In genomic region chr19:17043744-17044143, GRCh38 we compare ENCODE assay signal across 30 cellular contexts. TPM values are rescaled to one million over a fixed set of nuclear protein-coding genes. Genes with fewer than 3 reads are reported as not detected.
"Had no signal": no experiment of that assay in that cellular context is flagged by ENCODE, and none has a peak within 500 bp of the region (broad histone marks: within the 10 kb centered on the region; RNA-seq: fewer than 3 reads in every experiment).

No MANE protein-coding gene starts in this region.

- H3K36me3 ChIP-seq: pancreas, prostate gland, right lobe of liver, transverse colon, upper lobe of right lung, uterus had no signal

- DNase-seq: naive B cell; naive thymus-derived CD8-positive, alpha-beta T cell; nephron progenitor cell; nucleus accumbens; pancreas; right cardiac atrium; right lobe of liver; sigmoid colon; small intestine; stimulated activated CD4-positive, alpha-beta T cell treated with anti-CD3 and anti-CD28 coated beads, Interleukin-15, amount 100 ng/mL, for 24 hours; stimulated activated CD4-positive, alpha-beta T cell treated with anti-CD3 and anti-CD28 coated beads, Interleukin-2, amount 100 ng/mL, for 24 hours; stimulated activated CD4-positive, alpha-beta T cell treated with anti-CD3 and anti-CD28 coated beads, Interleukin-2, amount 100 ng/mL, for 48 hours; stimulated activated CD4-positive, alpha-beta T cell treated with anti-CD3 and anti-CD28 coated beads, Interleukin-4, amount 100 ng/mL, for 24 hours; stimulated activated naive B cell treated with anti-CD40 and anti-IgM and Interleukin-4, amounts not matched to agents 10 μg/mL and 1 μg/mL and 100 μg/mL, for 72 hours; stimulated activated naive CD4-positive, alpha-beta T cell treated with Interleukin-2 at 50 U/mL for 16 hours; stimulated activated naive CD8-positive, alpha-beta T cell treated with anti-CD3 and anti-CD28 coated beads, Interleukin-15, amount 100 ng/mL, for 72 hours; substantia nigra; testis; tibial artery; transverse colon; upper lobe of right lung; uterus had no signal

- H3K27me3 ChIP-seq: pancreas, right lobe of liver, suprapubic skin, testis, transverse colon, upper lobe of right lung, uterus had no signal

- H3K27me3 Mint-ChIP-seq: stimulated activated naive CD8-positive, alpha-beta T cell treated with anti-CD3 and anti-CD28 coated beads, Interleukin-15, amount 100 ng/mL, for 72 hours; type B pancreatic cell had no signal

- H3K9me3 ChIP-seq: neutrophil, pancreas, prostate gland, right lobe of liver, sigmoid colon, suprapubic skin, testis, tibial artery, transverse colon, upper lobe of right lung, uterus had no signal

- H3K4me3 Mint-ChIP-seq: naive B cell; naive thymus-derived CD8-positive, alpha-beta T cell; natural killer cell treated with Interleukin-12 subunit alpha and Interleukin-12 subunit beta and Interleukin-15 and Interleukin-18, amount 100 ng/mL, for 72 hours; nephron progenitor cell; neural crest cell; stimulated activated effector memory CD8-positive, alpha-beta T cell treated with anti-CD3 and anti-CD28 coated beads, Interleukin-12 subunit alpha, Interleukin-12 subunit beta, amount 100 ng/mL, for 72 hours; stimulated activated naive B cell treated with anti-CD40 and anti-IgM and Interleukin-4, amounts not matched to agents 10 μg/mL and 1 μg/mL and 100 μg/mL, for 72 hours; stimulated activated naive CD8-positive, alpha-beta T cell treated with anti-CD3 and anti-CD28 coated beads, Interleukin-15, amount 100 ng/mL, for 72 hours; type B pancreatic cell had no signal

- H3K4me1 ChIP-seq: pancreas, right lobe of liver, sigmoid colon, tibial artery, upper lobe of right lung, uterus had no signal

- ATAC-seq: naive thymus-derived CD8-positive, alpha-beta T cell; natural killer cell treated with Interleukin-12 subunit alpha and Interleukin-12 subunit beta and Interleukin-15 and Interleukin-18, amount 100 ng/mL, for 72 hours; pancreas; right cardiac atrium; right lobe of liver; stimulated activated effector memory CD8-positive, alpha-beta T cell treated with anti-CD3 and anti-CD28 coated beads, Interleukin-12 subunit alpha, Interleukin-12 subunit beta, amount 100 ng/mL, for 72 hours; stimulated activated naive B cell treated with anti-CD40 and anti-IgM and Interleukin-4, amounts not matched to agents 10 μg/mL and 1 μg/mL and 100 μg/mL, for 72 hours; stimulated activated naive CD8-positive, alpha-beta T cell treated with anti-CD3 and anti-CD28 coated beads, Interleukin-15, amount 100 ng/mL, for 72 hours; upper lobe of right lung had no signal

- H3K36me3 Mint-ChIP-seq: naive B cell; natural killer cell treated with Interleukin-12 subunit alpha and Interleukin-12 subunit beta and Interleukin-15 and Interleukin-18, amount 100 ng/mL, for 72 hours; type B pancreatic cell had no signal

- H3K4me3 ChIP-seq: pancreas, prostate gland, right lobe of liver, sigmoid colon, suprapubic skin, testis, tibial artery, transverse colon, upper lobe of right lung, uterus had no signal

- H3K27ac Mint-ChIP-seq: natural killer cell treated with Interleukin-12 subunit alpha and Interleukin-12 subunit beta and Interleukin-15 and Interleukin-18, amount 100 ng/mL, for 72 hours; nephron progenitor cell; stimulated activated effector memory CD8-positive, alpha-beta T cell treated with anti-CD3 and anti-CD28 coated beads, Interleukin-12 subunit alpha, Interleukin-12 subunit beta, amount 100 ng/mL, for 72 hours; stimulated activated naive B cell treated with anti-CD40 and anti-IgM and Interleukin-4, amounts not matched to agents 10 μg/mL and 1 μg/mL and 100 μg/mL, for 72 hours; stimulated activated naive CD8-positive, alpha-beta T cell treated with anti-CD3 and anti-CD28 coated beads, Interleukin-15, amount 100 ng/mL, for 72 hours; type B pancreatic cell had no signal

- H3K4me1 Mint-ChIP-seq: stimulated activated effector memory CD8-positive, alpha-beta T cell treated with anti-CD3 and anti-CD28 coated beads, Interleukin-12 subunit alpha, Interleukin-12 subunit beta, amount 100 ng/mL, for 72 hours; stimulated activated naive B cell treated with anti-CD40 and anti-IgM and Interleukin-4, amounts not matched to agents 10 μg/mL and 1 μg/mL and 100 μg/mL, for 72 hours; stimulated activated naive CD8-positive, alpha-beta T cell treated with anti-CD3 and anti-CD28 coated beads, Interleukin-15, amount 100 ng/mL, for 72 hours had no signal

- H3K9me3 Mint-ChIP-seq: naive B cell; naive thymus-derived CD8-positive, alpha-beta T cell; natural killer cell treated with Interleukin-12 subunit alpha and Interleukin-12 subunit beta and Interleukin-15 and Interleukin-18, amount 100 ng/mL, for 72 hours; nephron progenitor cell; neural crest cell; stimulated activated effector memory CD8-positive, alpha-beta T cell treated with anti-CD3 and anti-CD28 coated beads, Interleukin-12 subunit alpha, Interleukin-12 subunit beta, amount 100 ng/mL, for 72 hours; stimulated activated naive B cell treated with anti-CD40 and anti-IgM and Interleukin-4, amounts not matched to agents 10 μg/mL and 1 μg/mL and 100 μg/mL, for 72 hours; stimulated activated naive CD8-positive, alpha-beta T cell treated with anti-CD3 and anti-CD28 coated beads, Interleukin-15, amount 100 ng/mL, for 72 hours; type B pancreatic cell had no signal

- H3K27ac ChIP-seq: neutrophil, pancreas, prostate gland, right lobe of liver, sigmoid colon, suprapubic skin, testis, tibial artery, upper lobe of right lung, uterus had no signal

RNA-seq across cellular contexts. Expression of gene CPAMD8, which starts 17.1 kb away (rescaled TPM):
- total RNA-seq: myocyte had no signal
